ENCODE assay signal across 18 cellular contexts in genomic region chr2:17713291-17713690, GRCh38.
"Had no signal": no experiment of that assay in that cellular context is flagged by ENCODE, and none has a peak within 500 bp of the region (broad histone marks: within the 10 kb centered on the region; RNA-seq: fewer than 3 reads in every experiment).

No MANE protein-coding gene starts in this region.

- H3K9me3 ChIP-seq: left lung, ovary, spleen, tibial nerve, uterus had no signal

- H3K27ac Mint-ChIP-seq: activated CD8-positive, alpha-beta T cell treated with anti-CD3 and anti-CD28 coated beads, Interleukin-2, amount 10 ng/mL, durations not matched to agents 7 days and 5 days; activated naive CD4-positive, alpha-beta T cell treated with anti-CD3 and anti-CD28 coated beads for 36 hours; activated T-cell treated with anti-CD3 and anti-CD28 coated beads, Interleukin-2, amount 50 U/mL, for 24 hours; activated T-helper 2 cell treated with anti-CD3 and anti-CD28 coated beads, Interferon-gamma antibody, Interleukin-2, Interleukin-4, amounts not matched to agents 10 μg/mL and 5 μg/mL and 100 μg/mL, durations not matched to agents 14 hours and 24 hours and 36 hours; naive thymus-derived CD8-positive, alpha-beta T cell; stimulated activated naive B cell treated with anti-CD40 and anti-IgM and Interleukin-4, amounts not matched to agents 10 μg/mL and 1 μg/mL and 100 μg/mL, for 72 hours; T-helper 2 cell treated with Interferon-gamma antibody and Interleukin-4, amounts not matched to agents 5 μg/mL and 100 μg/mL, for 36 hours; WTC11 had no signal

- H3K4me3 Mint-ChIP-seq: activated CD8-positive, alpha-beta T cell treated with anti-CD3 and anti-CD28 coated beads, Interleukin-2, amount 10 ng/mL, durations not matched to agents 7 days and 5 days; activated naive CD4-positive, alpha-beta T cell treated with anti-CD3 and anti-CD28 coated beads for 36 hours; activated T-cell treated with anti-CD3 and anti-CD28 coated beads, Interleukin-2, amount 50 U/mL, for 24 hours; naive thymus-derived CD8-positive, alpha-beta T cell; stimulated activated naive B cell treated with anti-CD40 and anti-IgM and Interleukin-4, amounts not matched to agents 10 μg/mL and 1 μg/mL and 100 μg/mL, for 72 hours; T-helper 2 cell treated with Interferon-gamma antibody and Interleukin-4, amounts not matched to agents 5 μg/mL and 100 μg/mL, for 36 hours; WTC11 had no signal

- H3K27me3 ChIP-seq: foreskin keratinocyte, left lung, ovary, spleen, tibial nerve, uterus had no signal

- DNase-seq: activated CD4-positive, alpha-beta T cell treated with anti-CD3 and anti-CD28 coated beads for 4 hours; activated CD8-positive, alpha-beta T cell treated with anti-CD3 and anti-CD28 coated beads, Interleukin-2, amount 10 ng/mL, durations not matched to agents 7 days and 5 days; activated naive CD4-positive, alpha-beta T cell treated with anti-CD3 and anti-CD28 coated beads for 36 hours; activated T-cell treated with anti-CD3 and anti-CD28 coated beads, Interleukin-2, amount 50 U/mL, for 24 hours; foreskin keratinocyte; glutamatergic neuron; left lung; mesenchymal stem cell; naive thymus-derived CD8-positive, alpha-beta T cell; ovary; spleen; stimulated activated CD4-positive, alpha-beta T cell treated with anti-CD3 and anti-CD28 coated beads, Interleukin-4, amount 100 ng/mL, for 4 hours; stimulated activated naive B cell treated with anti-CD40 and anti-IgM and Interleukin-4, amounts not matched to agents 10 μg/mL and 1 μg/mL and 100 μg/mL, for 72 hours; uterus had no signal

- H3K4me3 ChIP-seq: left lung, ovary, spleen, tibial nerve, uterus had no signal

- H3K4me1 Mint-ChIP-seq: naive thymus-derived CD8-positive, alpha-beta T cell; stimulated activated naive B cell treated with anti-CD40 and anti-IgM and Interleukin-4, amounts not matched to agents 10 μg/mL and 1 μg/mL and 100 μg/mL, for 72 hours; WTC11 had no signal

- ATAC-seq: activated CD8-positive, alpha-beta T cell treated with anti-CD3 and anti-CD28 coated beads, Interleukin-2, amount 10 ng/mL, durations not matched to agents 7 days and 5 days; foreskin keratinocyte; left lung; naive thymus-derived CD8-positive, alpha-beta T cell; stimulated activated naive B cell treated with anti-CD40 and anti-IgM and Interleukin-4, amounts not matched to agents 10 μg/mL and 1 μg/mL and 100 μg/mL, for 72 hours; WTC11 had no signal

- H3K27me3 Mint-ChIP-seq: activated T-cell treated with anti-CD3 and anti-CD28 coated beads, Interleukin-2, amount 50 U/mL, for 24 hours; naive thymus-derived CD8-positive, alpha-beta T cell; stimulated activated naive B cell treated with anti-CD40 and anti-IgM and Interleukin-4, amounts not matched to agents 10 μg/mL and 1 μg/mL and 100 μg/mL, for 72 hours had no signal

- H3K27ac ChIP-seq: foreskin keratinocyte, left lung, ovary, spleen, tibial nerve, uterus had no signal

- H3K36me3 ChIP-seq: ovary, uterus had no signal

- H3K4me1 ChIP-seq: foreskin keratinocyte, left lung, spleen, tibial nerve, uterus had no signal

- H3K9me3 Mint-ChIP-seq: activated naive CD4-positive, alpha-beta T cell treated with anti-CD3 and anti-CD28 coated beads for 36 hours; activated T-cell treated with anti-CD3 and anti-CD28 coated beads, Interleukin-2, amount 50 U/mL, for 24 hours; activated T-helper 2 cell treated with anti-CD3 and anti-CD28 coated beads, Interferon-gamma antibody, Interleukin-2, Interleukin-4, amounts not matched to agents 10 μg/mL and 5 μg/mL and 100 μg/mL, durations not matched to agents 14 hours and 24 hours and 36 hours; naive thymus-derived CD8-positive, alpha-beta T cell; stimulated activated naive B cell treated with anti-CD40 and anti-IgM and Interleukin-4, amounts not matched to agents 10 μg/mL and 1 μg/mL and 100 μg/mL, for 72 hours; T-helper 2 cell treated with Interferon-gamma antibody and Interleukin-4, amounts not matched to agents 5 μg/mL and 100 μg/mL, for 36 hours; WTC11 had no signal
